2 cellular contexts compared by ENCODE assay signal in the genomic region with DNA sequence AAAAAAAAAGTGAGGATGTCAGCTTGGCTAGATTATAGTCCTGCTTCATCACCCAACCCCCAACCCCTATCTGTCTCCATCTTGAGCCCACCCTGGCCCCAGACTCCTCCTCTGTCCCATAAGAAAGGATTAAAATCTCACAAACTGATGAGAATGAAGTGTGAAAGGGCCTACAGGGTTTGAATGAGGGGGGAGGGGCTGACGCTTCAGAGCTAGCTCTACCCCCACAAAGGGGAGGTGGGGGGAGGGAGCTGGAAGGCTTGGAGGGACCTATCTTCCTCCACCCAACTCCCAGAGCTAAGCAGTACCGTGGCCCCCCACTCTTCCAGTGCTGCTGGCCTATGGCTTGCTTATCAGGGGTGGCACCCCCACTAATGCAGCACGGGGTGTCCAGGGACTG.
TF ChIP-seq lines count a peak whose summit lies in the region.

No MANE protein-coding gene starts in this region.

TF ChIP-seq in GM23338, 12 proteins besides CTCF, POLR2A, EP300 and RAD21:
- TF ChIP-seq EZH2phosphoT487 (IDR thresholded peaks at IDR 0.05; ENCODE audit: unreplicated experiment) (no peak), NANOG (IDR thresholded peaks at IDR 0.05; ENCODE audit: borderline replicate concordance) (no peak)
TF ChIP-seq in GM23338: peak in this region for 0.

TF ChIP-seq in IMR-90, 13 proteins besides CTCF, POLR2A, EP300 and RAD21:
- TF ChIP-seq MAFK (IDR thresholded peaks at IDR 0.05; ENCODE audit: low read depth, low read length) (no peak), SMC3 (IDR thresholded peaks at IDR 0.05; ENCODE audit: low read depth, low read length) (no peak), RCOR1 (IDR thresholded peaks at IDR 0.05; ENCODE audit: insufficient replicate concordance, low read length) (no peak), MXI1 (IDR thresholded peaks at IDR 0.05; ENCODE audit: borderline replicate concordance, low read depth, low read length) (no peak), BHLHE40 (IDR thresholded peaks at IDR 0.05; ENCODE audit: low read depth, low read length) (no peak), CHD1 (IDR thresholded peaks at IDR 0.05; ENCODE audit: low read depth, low read length) (no peak), MAZ (IDR thresholded peaks at IDR 0.05; ENCODE audit: borderline replicate concordance, low read depth, low read length) (no peak), CEBPB (IDR thresholded peaks at IDR 0.05; ENCODE audit: low read depth, low read length) (no peak), NFE2L2 (IDR thresholded peaks at IDR 0.05; ENCODE audit: low read depth, low read length) (no peak), RFX5 (IDR thresholded peaks at IDR 0.05; ENCODE audit: low read depth, low read length) (no peak), FOS (IDR thresholded peaks at IDR 0.05; ENCODE audit: low read depth, low read length) (no peak)
- TF ChIP-seq, protein P1, sequence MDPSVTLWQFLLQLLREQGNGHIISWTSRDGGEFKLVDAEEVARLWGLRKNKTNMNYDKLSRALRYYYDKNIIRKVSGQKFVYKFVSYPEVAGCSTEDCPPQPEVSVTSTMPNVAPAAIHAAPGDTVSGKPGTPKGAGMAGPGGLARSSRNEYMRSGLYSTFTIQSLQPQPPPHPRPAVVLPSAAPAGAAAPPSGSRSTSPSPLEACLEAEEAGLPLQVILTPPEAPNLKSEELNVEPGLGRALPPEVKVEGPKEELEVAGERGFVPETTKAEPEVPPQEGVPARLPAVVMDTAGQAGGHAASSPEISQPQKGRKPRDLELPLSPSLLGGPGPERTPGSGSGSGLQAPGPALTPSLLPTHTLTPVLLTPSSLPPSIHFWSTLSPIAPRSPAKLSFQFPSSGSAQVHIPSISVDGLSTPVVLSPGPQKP (IDR thresholded peaks at IDR 0.05; ENCODE audit: borderline replicate concordance, low read depth, low read length): no peak
- TF ChIP-seq, protein P2, sequence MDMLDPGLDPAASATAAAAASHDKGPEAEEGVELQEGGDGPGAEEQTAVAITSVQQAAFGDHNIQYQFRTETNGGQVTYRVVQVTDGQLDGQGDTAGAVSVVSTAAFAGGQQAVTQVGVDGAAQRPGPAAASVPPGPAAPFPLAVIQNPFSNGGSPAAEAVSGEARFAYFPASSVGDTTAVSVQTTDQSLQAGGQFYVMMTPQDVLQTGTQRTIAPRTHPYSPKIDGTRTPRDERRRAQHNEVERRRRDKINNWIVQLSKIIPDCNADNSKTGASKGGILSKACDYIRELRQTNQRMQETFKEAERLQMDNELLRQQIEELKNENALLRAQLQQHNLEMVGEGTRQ (IDR thresholded peaks at IDR 0.05; ENCODE audit: low read depth, low read length): no peak
